In genomic region chr1:243667591-243667990, GRCh38 we compare ENCODE assay signal across 13 cellular contexts.
DNase-seq lines count a peak whose midpoint lies in the region; ATAC-seq and FAIRE-seq lines count a peak whose summit lies in the region.
"Had no signal": no experiment of that assay in that cellular context is flagged by ENCODE, and none has a peak within 500 bp of the region (broad histone marks: within the 10 kb centered on the region; RNA-seq: fewer than 3 reads in every experiment).

No MANE protein-coding gene starts in this region.

- peak; percentile 81 for ATAC-seq in GM21529 (IDR thresholded peaks at IDR 0.05; ENCODE audit: unreplicated experiment)
- peak; percentile 87 for ATAC-seq in HG03432 (IDR thresholded peaks at IDR 0.05; ENCODE audit: unreplicated experiment)
- no peak for ATAC-seq in left cardiac atrium
- ATAC-seq: gastroesophageal sphincter; naive thymus-derived CD8-positive, alpha-beta T cell had no signal

- intact Hi-C loops in left cardiac atrium (cut with DNase I): no loop called here

- peak; percentile 24 for FAIRE-seq in GM18507 (lab: Jason Lieb, UNC)

- no peak for DNase-seq in GM18507 (ENCODE audit: extremely low spot score, insufficient read length, low read depth)
- peak; percentile 35 for DNase-seq in iPS-NIHi11 (ENCODE audit: low spot score)
- DNase-seq in left cardiac atrium: no peak
- DNase-seq in C1 segment of cervical spinal cord (lab: John Stamatoyannopoulos, UW): no peak
- no peak for DNase-seq in midbrain (lab: John Stamatoyannopoulos, UW)
- no peak for DNase-seq in stimulated activated naive CD4-positive, alpha-beta T cell treated with Interleukin-2 at 50 U/mL for 16 hours (lab: John Stamatoyannopoulos, UW)
- DNase-seq: activated CD4-positive, alpha-beta T cell treated with anti-CD3 and anti-CD28 coated beads for 1 hour; EL; naive thymus-derived CD8-positive, alpha-beta T cell; NCI-H2171 treated with DMSO at 0.1 percent for 48 hours had no signal

Comparison
In these comparisons a context has a peak if more than half of its experiments do, and no peak if none do; other contexts are left out.
1. ATAC-seq: peak in GM21529 (single experiment) and HG03432 (single experiment); none in left cardiac atrium (0 of 2).